Comparison of ENCODE assay signal across 19 cellular contexts in genomic region chr10:96402417-96403305, GRCh38. TPM values are rescaled to one million over a fixed set of nuclear protein-coding genes. Genes with fewer than 3 reads are reported as not detected.
DNase-seq lines count a peak whose midpoint lies in the region; ATAC-seq, FAIRE-seq and TF ChIP-seq lines count a peak whose summit lies in the region.
"Had no signal": no experiment of that assay in that cellular context is flagged by ENCODE, and none has a peak within 500 bp of the region (broad histone marks: within the 10 kb centered on the region; RNA-seq: fewer than 3 reads in every experiment).

No MANE protein-coding gene starts in this region.

- H2AFZ ChIP-seq in H9 (ENCODE audit: low read length) = no peak overlapping the region
- H2AFZ ChIP-seq in H1 (ENCODE audit: low read length) = no peak overlapping the region
- H2AFZ ChIP-seq in neuronal stem cell (ENCODE audit: low read length) = no peak overlapping the region

- H3K27ac ChIP-seq in H9 (ENCODE audit: insufficient read length, low read depth, low read length) (no peak overlapping the region), H1 (ENCODE audit: low read depth, low read length) (no peak overlapping the region), neuronal stem cell (replicated peaks; ENCODE audit: low read length) (no peak overlapping the region)

- H3K56ac ChIP-seq in H9 (ENCODE audit: insufficient read length, low read depth, low read length) = no peak overlapping the region
- H3K56ac ChIP-seq in H1 (replicated peaks; ENCODE audit: insufficient read length, low read depth, low read length) = no peak overlapping the region

- H4K20me1 ChIP-seq in H9 (ENCODE audit: control insufficient read depth, insufficient read depth, insufficient read length) = no peaks in the 10 kb centered on the region
- H4K20me1 ChIP-seq in H1 (replicated peaks in 1 of 2; ENCODE audit: control insufficient read depth in 1 of 2, insufficient read depth in 2 of 2, low read length in 2 of 2) = no peaks in the 10 kb centered on the region

- H3K4me1 Mint-ChIP-seq in H9 = peaks cover 18% of the 10 kb centered on the region in 2 experiments
- H3K4me1 Mint-ChIP-seq: CD14-positive monocyte had no signal

- H3K23ac ChIP-seq in H9 (ENCODE audit: insufficient read length, low read depth, low read length) (no peak overlapping the region), H1 (ENCODE audit: insufficient read length) (no peak overlapping the region), neuronal stem cell (ENCODE audit: low read depth, low read length, poor library complexity) (no peak overlapping the region)

- no peak overlapping the region for H3K4me3 ChIP-seq in H1 (ENCODE audit: extremely low read depth in 1 of 4, insufficient read depth in 2 of 4, low read depth in 3 of 4, low read length in 4 of 4)
- H3K4me3 ChIP-seq in neuronal stem cell (ENCODE audit: low read length in 2 of 2) = no peak overlapping the region

- no peak overlapping the region for H4K91ac ChIP-seq in H9 (ENCODE audit: insufficient read length, low read depth, low read length)
- no peak overlapping the region for H4K91ac ChIP-seq in H1 (replicated peaks; ENCODE audit: insufficient read length, low read length)
- H4K91ac ChIP-seq in neuronal stem cell (ENCODE audit: low read depth, low read length, poor library complexity) = no peak overlapping the region

- H3K14ac ChIP-seq in H9 (ENCODE audit: insufficient read depth, low read length) (no peak overlapping the region), H1 (ENCODE audit: insufficient read length) (no peak overlapping the region), neuronal stem cell (ENCODE audit: low read length) (no peak overlapping the region)

- H2AK5ac ChIP-seq in H9 (ENCODE audit: insufficient read length, low read length) = no peak overlapping the region
- no peak overlapping the region for H2AK5ac ChIP-seq in H1 (ENCODE audit: low read depth, low read length)
- H2AK5ac ChIP-seq in neuronal stem cell (ENCODE audit: low read depth, low read length) = peak overlapping the region; percentile 27

- DNase-seq in ELF-1 (ENCODE audit: low read depth, low spot score) (peak; percentile 23), H9 (peak; percentile 50), H1 (ENCODE audit: low read depth in 1 of 2, low spot score in 2 of 2) (no peak), neuronal stem cell (ENCODE audit: low spot score) (no peak), SW 1271 (lab: John Stamatoyannopoulos, UW) (no peak)
- DNase-seq: DND-41, KBM-7, NCI-H1930, NCI-H446, NCI-H69, SHP77 treated with DMSO at 0.1 percent for 48 hours, T-helper 1 cell had no signal

- H3K9me3 ChIP-seq in H9 (ENCODE audit: control insufficient read depth, low read depth, low read length) (no peaks in the 10 kb centered on the region), H1 (ENCODE audit: insufficient read depth in 2 of 2, low read depth in 1 of 2, low read length in 1 of 2) (no peaks in the 10 kb centered on the region), neuronal stem cell (replicated peaks in 1 of 2; ENCODE audit: control insufficient read depth in 2 of 2, insufficient read depth in 1 of 2, low read depth in 1 of 2, low read length in 2 of 2) (no peaks in the 10 kb centered on the region)

- no peaks in the 10 kb centered on the region for H3K27me3 ChIP-seq in H9 (ENCODE audit: insufficient read depth, low read length)
- no peaks in the 10 kb centered on the region for H3K27me3 ChIP-seq in H1 (replicated peaks in 1 of 4; ENCODE audit: control insufficient read depth in 3 of 4, extremely low read depth in 1 of 4, insufficient read depth in 3 of 4, low read length in 3 of 4)
- H3K27me3 ChIP-seq in neuronal stem cell (ENCODE audit: control insufficient read depth in 3 of 3, insufficient read depth in 3 of 3, low read depth in 1 of 3, low read length in 3 of 3) = peaks cover 0 to 52% (median 0%) of the 10 kb centered on the region in 3 experiments

- H3K4me3 Mint-ChIP-seq in H9 = no peak overlapping the region

- TF ChIP-seq EP300 in H1 (IDR thresholded peaks at IDR 0.05; ENCODE audit: borderline replicate concordance in 1 of 2, low read depth in 2 of 2, low read length in 2 of 2) = no peak

- peak overlapping the region in 1 of 3 experiments; percentile 37; a peak in 2 of 7 replicates for H3K27ac Mint-ChIP-seq in H9
- H3K27ac Mint-ChIP-seq: CD14-positive monocyte had no signal

- no peaks in the 10 kb centered on the region for H3K36me3 ChIP-seq in H1 (ENCODE audit: control insufficient read depth in 2 of 4, insufficient read depth in 4 of 4, low read length in 3 of 4)
- no peaks in the 10 kb centered on the region for H3K36me3 ChIP-seq in neuronal stem cell (replicated peaks in 1 of 2; ENCODE audit: control insufficient read depth in 2 of 2, insufficient read depth in 2 of 2, low read length in 2 of 2)

- H3K18ac ChIP-seq in H9 (ENCODE audit: insufficient read length, low read depth, low read length) (no peak overlapping the region), H1 (ENCODE audit: extremely low read depth, low read length) (no peak overlapping the region), neuronal stem cell (ENCODE audit: low read length) (no peak overlapping the region)

- H3T11ph ChIP-seq in H9 (ENCODE audit: low read length) = no peak overlapping the region

- H3K9ac ChIP-seq in H9 (ENCODE audit: extremely low read depth, insufficient read length, low read length) = no peak overlapping the region
- H3K9ac ChIP-seq in H1 (replicated peaks in 1 of 4; ENCODE audit: extremely low read depth in 1 of 4, low read depth in 3 of 4, low read length in 3 of 4) = no peak overlapping the region
- no peak overlapping the region for H3K9ac ChIP-seq in neuronal stem cell (ENCODE audit: low read depth, low read length, poor library complexity)

- no peak for FAIRE-seq in H1 (lab: Jason Lieb, UNC)
- FAIRE-seq: G401.6 had no signal

- TF ChIP-seq POLR2A in H1 (IDR thresholded peaks at IDR 0.05; ENCODE audit: control extremely low read depth in 1 of 2, low read depth in 2 of 2, low read length in 2 of 2) = no peak

- no peaks in the 10 kb centered on the region for H3K79me1 ChIP-seq in H9 (ENCODE audit: insufficient read depth, low read depth, low read length, poor library complexity, severe bottlenecking)
- H3K79me1 ChIP-seq in H1 (ENCODE audit: low read depth, low read length) = no peaks in the 10 kb centered on the region
- H3K79me1 ChIP-seq in neuronal stem cell (ENCODE audit: low read depth, low read length) = no peaks in the 10 kb centered on the region

- no peak overlapping the region for H2BK15ac ChIP-seq in H9 (ENCODE audit: low read depth, low read length)
- H2BK15ac ChIP-seq in H1 (ENCODE audit: low read length) = no peak overlapping the region
- no peak overlapping the region for H2BK15ac ChIP-seq in neuronal stem cell (ENCODE audit: low read length)

- H3K79me2 ChIP-seq in H9 (ENCODE audit: insufficient read depth, low read length) (no peaks in the 10 kb centered on the region), H1 (ENCODE audit: control insufficient read depth in 1 of 2, insufficient read depth in 2 of 2, low read length in 2 of 2) (no peaks in the 10 kb centered on the region)

- H2BK20ac ChIP-seq in H9 (ENCODE audit: low read depth, low read length, poor library complexity, severe bottlenecking) (no peak overlapping the region), H1 (ENCODE audit: low read length) (no peak overlapping the region)

- CTCF ChIA-PET in H1 (lab: Charles Lee; ENCODE audit: partially characterized antibody) = interaction anchor here (0.8 to 5.9 kb wide), 7 partner anchors 8 to 108 kb away, joined by 4 to 29 read pairs (median 5); no protein-coding TSS in a partner anchor

- H3K4me2 ChIP-seq in H9 (ENCODE audit: insufficient read depth, insufficient read length, low read length) (no peak overlapping the region), H1 (ENCODE audit: insufficient read depth in 1 of 2, low read depth in 2 of 2, low read length in 2 of 2) (no peak overlapping the region), neuronal stem cell (ENCODE audit: insufficient read depth, low read length, poor library complexity, severe bottlenecking) (no peak overlapping the region)

- TF ChIP-seq CTCF in H9 (conservative IDR thresholded peaks at IDR 0.05) (peak; percentile 35; the same call in 2 of the 3 replicates), H1 (IDR thresholded peaks at IDR 0.05; ENCODE audit: control extremely low read depth in 1 of 3, insufficient read depth in 1 of 3, low read depth in 1 of 3, low read length in 3 of 3) (peak; percentile 35 to 44 (median 43))

- no peaks in the 10 kb centered on the region for H3K4me1 ChIP-seq in H9 (ENCODE audit: insufficient read depth, low read length)
- H3K4me1 ChIP-seq in H1 (replicated peaks in 1 of 4; ENCODE audit: control insufficient read depth in 3 of 4, insufficient read depth in 4 of 4, low read length in 3 of 4) = peaks cover 0 to 7% (median 1%) of the 10 kb centered on the region in 4 experiments; a peak in 3 of 7 replicates
- H3K4me1 ChIP-seq in neuronal stem cell (ENCODE audit: control insufficient read depth in 2 of 2, insufficient read depth in 1 of 2, low read depth in 1 of 2, low read length in 2 of 2) = peaks cover 3 to 10% of the 10 kb centered on the region in 2 donors

- peaks cover under 1% of the 10 kb centered on the region for H3K27me3 Mint-ChIP-seq in H9 (ENCODE audit: low read depth)

- H4K5ac ChIP-seq in H9 (ENCODE audit: insufficient read length, low read depth, low read length) (no peak overlapping the region), H1 (ENCODE audit: insufficient read length, low read depth, low read length) (no peak overlapping the region)

- peak in 1 of 2 experiments; percentile 45; a peak in 3 of 4 replicates for TF ChIP-seq RAD21 in H1 (IDR thresholded peaks at IDR 0.05 in 1 of 2, conservative IDR thresholded peaks at IDR 0.05 in 1 of 2; ENCODE audit: low read depth in 2 of 2, low read length in 2 of 2)

- H2BK5ac ChIP-seq in H9 (ENCODE audit: insufficient read length, low read length) (no peak overlapping the region), H1 (ENCODE audit: low read depth, low read length) (no peak overlapping the region), neuronal stem cell (ENCODE audit: low read length) (no peak overlapping the region)

- H3K4ac ChIP-seq in H9 (ENCODE audit: low read depth, low read length) = no peak overlapping the region
- no peak overlapping the region for H3K4ac ChIP-seq in H1 (replicated peaks; ENCODE audit: insufficient read length, low read depth, low read length)
- no peak overlapping the region for H3K4ac ChIP-seq in neuronal stem cell (ENCODE audit: low read length)

- ATAC-seq in GM21737 (IDR thresholded peaks at IDR 0.05; ENCODE audit: unreplicated experiment) = no peak
- no peak for ATAC-seq in GM18907 (IDR thresholded peaks at IDR 0.05; ENCODE audit: unreplicated experiment)
- ATAC-seq: SK-N-SH treated with all-trans-retinoic acid at 6 μM for 48 hours had no signal

- H2BK120ac ChIP-seq in H9 (ENCODE audit: low read depth, low read length, poor library complexity, severe bottlenecking) (no peak overlapping the region), H1 (replicated peaks; ENCODE audit: low read depth, low read length) (no peak overlapping the region), neuronal stem cell (ENCODE audit: low read depth, low read length) (no peak overlapping the region)

- no peak overlapping the region for H2BK12ac ChIP-seq in H9 (ENCODE audit: insufficient read length, low read depth, low read length)
- no peak overlapping the region; the same call in 1 of the 2 replicates for H2BK12ac ChIP-seq in H1 (ENCODE audit: low read depth, low read length)
- no peak overlapping the region for H2BK12ac ChIP-seq in neuronal stem cell (ENCODE audit: low read length)

- POLR2A ChIA-PET in H1 (lab: Charles Lee; ENCODE audit: partially characterized antibody) = no interaction called here

- no peaks in the 10 kb centered on the region; a peak in 2 of 7 replicates for H3K36me3 Mint-ChIP-seq in H9 (ENCODE audit: insufficient read depth in 1 of 3, low read depth in 3 of 3)
- H3K36me3 Mint-ChIP-seq: CD14-positive monocyte had no signal

- H3K23me2 ChIP-seq in H9 (ENCODE audit: insufficient read length, low read depth, low read length, poor library complexity, severe bottlenecking) = no peaks in the 10 kb centered on the region
- no peaks in the 10 kb centered on the region; the same call in 1 of the 2 replicates for H3K23me2 ChIP-seq in H1 (ENCODE audit: low read depth, low read length)

- H4K8ac ChIP-seq in H9 (replicated peaks; ENCODE audit: insufficient read length, low read depth, low read length) (no peak overlapping the region), H1 (ENCODE audit: extremely low read depth, insufficient read depth, low read length) (peak overlapping the region; percentile 51; the same call in 1 of the 2 replicates), neuronal stem cell (ENCODE audit: low read depth, low read length) (no peak overlapping the region)

- no CpG with 5 or more reads among the region's 16 CpGs for WGBS in H9 (ENCODE audit: extremely low coverage, insufficient read length, low lambda C conversion rate)
- 89% methylated on average over 16 of the region's 16 CpGs; no CpG with 5 or more reads in 1 of the 2 experiments for WGBS in H1 (ENCODE audit: extremely low coverage in 1 of 2, insufficient coverage in 1 of 2, insufficient read length in 1 of 2, insufficient replicate concordance in 2 of 2, low coverage in 1 of 2, low lambda C conversion rate in 2 of 2, missing lambda C conversion rate in 1 of 2), 2 experiments
- no CpG with 5 or more reads among the region's 16 CpGs for WGBS in neuronal stem cell (ENCODE audit: extremely low coverage in 2 of 2, insufficient read length in 2 of 2, insufficient replicate concordance in 1 of 2), 2 donors

- H3K9me3 Mint-ChIP-seq in H9 = no peaks in the 10 kb centered on the region
- H3K9me3 Mint-ChIP-seq: CD14-positive monocyte had no signal

RNA-seq across cellular contexts. Expression of gene OPALIN, which starts 43.9 kb away (rescaled TPM):
- not detected in 2 replicates for total RNA-seq in H9 (2021)
- not detected in 2 replicates for total RNA-seq in H1 (2021; fragmentation: NEBNext Ultra II Directional; extraction: Animal tissue kit (Norgen Biotek cat#: 25700))
- 0.03 TPM in 1 of 2 replicates, not detected in the other for polyA plus RNA-seq in H1 (2011; rRNA removed)
- not detected for polyA plus RNA-seq in H1 (2011; cell fraction: cytosol; rRNA removed)
- polyA plus RNA-seq in H1 (2011; cell fraction: nucleus; rRNA removed) = not detected
- polyA plus RNA-seq in H1 (2012, experiment 1 of 2) = not detected in 4 replicates
- not detected for polyA plus RNA-seq in H1 (2012, experiment 2 of 2)
- polyA plus RNA-seq in H1 (2013, experiment 1 of 2) = 0.06 TPM
- polyA plus RNA-seq in H1 (2013, experiment 2 of 2) = 0.06 TPM
- polyA minus RNA-seq in H1 (2011; rRNA and poly(A)+ RNA removed) = not detected in 2 replicates
- not detected for polyA minus RNA-seq in H1 (2011; cell fraction: cytosol; rRNA and poly(A)+ RNA removed)
- not detected for polyA minus RNA-seq in H1 (2011; cell fraction: nucleus; rRNA and poly(A)+ RNA removed)
- polyA plus RNA-seq in neuronal stem cell (2013, experiment 1 of 2) = not detected
- not detected for polyA plus RNA-seq in neuronal stem cell (2013, experiment 2 of 2)
- total RNA-seq: RPMI7951 had no signal
- polyA plus RNA-seq: AG04450, CD14-positive monocyte had no signal

Comparison
In these comparisons a context has a peak if more than half of its experiments do, and no peak if none do; other contexts are left out.
1. DNase-seq: peak in ELF-1 (single experiment) and H9 (single experiment); none in H1 (0 of 2), neuronal stem cell (single experiment) and SW 1271 (0 of 2).